ENCODE assay signal across 14 cellular contexts in genomic region chr6:4180653-4181255, GRCh38. TPM values are rescaled to one million over a fixed set of nuclear protein-coding genes. Genes with fewer than 3 reads are reported as not detected.
DNase-seq lines count a peak whose midpoint lies in the region; ATAC-seq and TF ChIP-seq lines count a peak whose summit lies in the region.
"Had no signal": no experiment of that assay in that cellular context is flagged by ENCODE, and none has a peak within 500 bp of the region (broad histone marks: within the 10 kb centered on the region; RNA-seq: fewer than 3 reads in every experiment).

No MANE protein-coding gene starts in this region.

- TF ChIP-seq POLR2A in gastrocnemius medialis (IDR thresholded peaks at IDR 0.05) = no peak

- TF ChIP-seq CTCF in fibroblast of mammary gland (conservative IDR thresholded peaks at IDR 0.05; ENCODE audit: control insufficient read depth, insufficient read depth, low read depth, low read length) (no peak), gastrocnemius medialis (IDR thresholded peaks at IDR 0.05 in 4 of 5, conservative IDR thresholded peaks at IDR 0.05 in 1 of 5) (no peak)

- peak; percentile 45 for DNase-seq in NCI-H748 (lab: John Stamatoyannopoulos, UW; ENCODE audit: unreplicated experiment)
- DNase-seq in NCI-H748 treated with DMSO at 0.1 percent for 48 hours (lab: John Stamatoyannopoulos, UW) = no peak
- peak; percentile 53 for DNase-seq in RPMI7951 (ENCODE audit: low read depth)
- peak; percentile 67 for DNase-seq in fibroblast of mammary gland (ENCODE audit: low read depth)
- no peak for DNase-seq in gastrocnemius medialis
- DNase-seq in activated CD8-positive, alpha-beta memory T cell treated with anti-CD3 and anti-CD28 coated beads, Interleukin-2, amount 50 U/mL, for 4 hours = no peak
- no peak for DNase-seq in Right ventricle myocardium inferior (ENCODE audit: missing footprints)
- DNase-seq: activated CD4-positive, CD25-positive, alpha-beta regulatory T cell treated with anti-CD3 and anti-CD28 coated beads, Interleukin-2, amount 50 U/mL, for 72 hours; colonic mucosa; naive thymus-derived CD4-positive, alpha-beta T cell; NCI-H1436 treated with DMSO at 0.1 percent for 48 hours; Right ventricle myocardium superior had no signal

- ATAC-seq in gastrocnemius medialis (peak; percentile 69), HG03521 (IDR thresholded peaks at IDR 0.05; ENCODE audit: unreplicated experiment) (no peak), Right ventricle myocardium inferior (no peak)
- ATAC-seq: naive thymus-derived CD4-positive, alpha-beta T cell had no signal

- no peak overlapping the region for H3K27ac ChIP-seq in gastrocnemius medialis
- H3K27ac ChIP-seq: colonic mucosa, HL-60 had no signal

- H3K27me3 ChIP-seq in gastrocnemius medialis = no peaks in the 10 kb centered on the region
- H3K27me3 ChIP-seq: colonic mucosa had no signal

- no peaks in the 10 kb centered on the region for H3K9me3 ChIP-seq in gastrocnemius medialis
- H3K9me3 ChIP-seq: colonic mucosa had no signal

- intact Hi-C loops in gastrocnemius medialis (cut with DNase I; ENCODE audit: low total_unique reads) = no loop called here
- intact Hi-C loops in Right ventricle myocardium inferior (cut with DNase I) = no loop called here

- no peaks in the 10 kb centered on the region for H3K4me1 ChIP-seq in gastrocnemius medialis
- H3K4me1 ChIP-seq: colonic mucosa had no signal

- H3K36me3 ChIP-seq in gastrocnemius medialis = no peaks in the 10 kb centered on the region
- H3K36me3 ChIP-seq: colonic mucosa had no signal

- no peak overlapping the region for H3K4me3 ChIP-seq in fibroblast of mammary gland (ENCODE audit: control insufficient read depth, low read depth, low read length)
- no peak overlapping the region for H3K4me3 ChIP-seq in gastrocnemius medialis
- H3K4me3 ChIP-seq: colonic mucosa had no signal

- in situ Hi-C loops in gastrocnemius medialis (cut with MboI; ENCODE audit: low sequenced_read_pairs in 4 of 4) = no loop called here

RNA-seq across cellular contexts. Expression of gene ECI2, which starts 45.4 kb away (rescaled TPM):
- 154 and 176 TPM in 2 replicates for total RNA-seq in RPMI7951 (2014; rRNA removed; shearing (Covaris generic))
- total RNA-seq in gastrocnemius medialis (100 to 1,000 TPM in 1 of 4 donors, 10 to 100 TPM in 3; 68.1 to 122 (median 94.3) TPM), Right ventricle myocardium inferior (150 TPM)

Comparison
In these comparisons a context has a peak if more than half of its experiments do, and no peak if none do; other contexts are left out.
1. DNase-seq: peak in NCI-H748 (single experiment), RPMI7951 (single experiment) and fibroblast of mammary gland (single experiment); none in NCI-H748 treated with DMSO at 0.1 percent for 48 hours (single experiment), gastrocnemius medialis (0 of 2), activated CD8-positive, alpha-beta memory T cell treated with anti-CD3 and anti-CD28 coated beads, Interleukin-2, amount 50 U/mL, for 4 hours (single experiment) and Right ventricle myocardium inferior (single experiment).
2. ATAC-seq: peak in gastrocnemius medialis (2 of 2); none in HG03521 (single experiment) and Right ventricle myocardium inferior (single experiment).